29 cellular contexts compared by ENCODE assay signal in the genomic region with DNA sequence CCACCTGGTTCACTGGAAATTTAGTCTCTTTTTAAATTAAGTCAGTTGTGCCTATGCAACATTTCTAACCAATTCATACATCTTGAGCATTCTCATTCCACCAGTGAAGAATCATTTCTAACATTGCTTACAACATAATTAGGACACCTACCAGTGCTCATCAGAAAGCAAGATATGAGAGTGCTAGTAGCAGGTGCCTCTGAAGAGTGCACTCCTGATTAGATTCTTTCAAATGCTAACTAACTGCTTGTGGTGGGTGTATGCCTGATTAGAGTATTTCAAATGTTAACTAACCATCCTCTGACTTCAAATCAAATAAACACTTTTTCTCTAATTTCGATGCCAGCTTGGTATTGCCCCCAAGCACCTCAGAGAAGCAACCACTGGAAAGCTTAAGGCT.
"Had no signal": no experiment of that assay in that cellular context is flagged by ENCODE, and none has a peak within 500 bp of the region (broad histone marks: within the 10 kb centered on the region; RNA-seq: fewer than 3 reads in every experiment).

No MANE protein-coding gene starts in this region.

- H3K27me3 ChIP-seq: esophagus muscularis mucosa, foreskin keratinocyte, gastroesophageal sphincter, heart left ventricle, hepatocyte, neutrophil, pancreas, right lobe of liver, transverse colon, upper lobe of right lung, uterus had no signal

- H3K27ac Mint-ChIP-seq: naive B cell; natural killer cell treated with Interleukin-12 subunit alpha and Interleukin-12 subunit beta and Interleukin-15 and Interleukin-18, amount 100 ng/mL, for 72 hours; stimulated activated naive B cell treated with anti-CD40 and anti-IgM and Interleukin-4, amounts not matched to agents 10 μg/mL and 1 μg/mL and 100 μg/mL, for 72 hours; stimulated activated naive CD8-positive, alpha-beta T cell treated with anti-CD3 and anti-CD28 coated beads, Interleukin-15, Interleukin-2, amounts not matched to agents 100 ng/mL and 50 ng/mL, for 24 hours had no signal

- H3K4me2 ChIP-seq: hepatocyte had no signal

- ATAC-seq: foreskin keratinocyte; gastroesophageal sphincter; heart left ventricle; left ventricle myocardium superior; mucosa of descending colon; natural killer cell treated with Interleukin-12 subunit alpha and Interleukin-12 subunit beta and Interleukin-15 and Interleukin-18, amount 100 ng/mL, for 72 hours; pancreas; right lobe of liver; stimulated activated naive B cell treated with anti-CD40 and anti-IgM and Interleukin-4, amounts not matched to agents 10 μg/mL and 1 μg/mL and 100 μg/mL, for 72 hours; upper lobe of right lung had no signal

- H3K27ac ChIP-seq: coronary artery, esophagus muscularis mucosa, foreskin keratinocyte, gastroesophageal sphincter, heart left ventricle, hepatocyte, neutrophil, pancreas, right lobe of liver, transverse colon, upper lobe of right lung, uterus had no signal

- H3K4me1 Mint-ChIP-seq: naive B cell; stimulated activated naive B cell treated with anti-CD40 and anti-IgM and Interleukin-4, amounts not matched to agents 10 μg/mL and 1 μg/mL and 100 μg/mL, for 72 hours had no signal

- FAIRE-seq: endothelial cell of umbilical vein, keratinocyte, pancreas, small intestine had no signal

- H3K9me3 Mint-ChIP-seq: mesothelial cell of epicardium; naive B cell; natural killer cell treated with Interleukin-12 subunit alpha and Interleukin-12 subunit beta and Interleukin-15 and Interleukin-18, amount 100 ng/mL, for 72 hours; neural crest cell; stimulated activated naive B cell treated with anti-CD40 and anti-IgM and Interleukin-4, amounts not matched to agents 10 μg/mL and 1 μg/mL and 100 μg/mL, for 72 hours; stimulated activated naive CD8-positive, alpha-beta T cell treated with anti-CD3 and anti-CD28 coated beads, Interleukin-15, Interleukin-2, amounts not matched to agents 100 ng/mL and 50 ng/mL, for 24 hours had no signal

- H3K9me3 ChIP-seq: esophagus muscularis mucosa, gastroesophageal sphincter, heart left ventricle, mucosa of descending colon, neutrophil, pancreas, right lobe of liver, transverse colon, upper lobe of right lung, uterus had no signal

- H2AFZ ChIP-seq: hepatocyte had no signal

- H3K4me3 Mint-ChIP-seq: mesothelial cell of epicardium; naive B cell; natural killer cell treated with Interleukin-12 subunit alpha and Interleukin-12 subunit beta and Interleukin-15 and Interleukin-18, amount 100 ng/mL, for 72 hours; neural crest cell; stimulated activated naive B cell treated with anti-CD40 and anti-IgM and Interleukin-4, amounts not matched to agents 10 μg/mL and 1 μg/mL and 100 μg/mL, for 72 hours; stimulated activated naive CD8-positive, alpha-beta T cell treated with anti-CD3 and anti-CD28 coated beads, Interleukin-15, Interleukin-2, amounts not matched to agents 100 ng/mL and 50 ng/mL, for 24 hours had no signal

- DNase-seq: dermis blood vessel endothelial cell; effector memory CD4-positive, alpha-beta T cell; foreskin keratinocyte; heart left ventricle; left ventricle myocardium superior; mesenchymal stem cell; mucosa of descending colon; naive B cell; pancreas; right lobe of liver; small intestine; stimulated activated CD4-positive, alpha-beta T cell treated with anti-CD3 and anti-CD28 coated beads, Interleukin-15, amount 100 ng/mL, for 24 hours; stimulated activated CD4-positive, alpha-beta T cell treated with anti-CD3 and anti-CD28 coated beads, Interleukin-2, amount 100 ng/mL, for 48 hours; stimulated activated naive B cell treated with anti-CD40 and anti-IgM and Interleukin-4, amounts not matched to agents 10 μg/mL and 1 μg/mL and 100 μg/mL, for 72 hours; transverse colon; upper lobe of right lung; uterus had no signal

- H3K4me1 ChIP-seq: gastroesophageal sphincter, right lobe of liver, transverse colon, upper lobe of right lung, uterus had no signal

- H3K4me3 ChIP-seq: coronary artery, esophagus muscularis mucosa, gastroesophageal sphincter, heart left ventricle, hepatocyte, lung, mucosa of descending colon, pancreas, right lobe of liver, transverse colon, upper lobe of right lung, uterus had no signal

- H3K36me3 Mint-ChIP-seq: mesothelial cell of epicardium; naive B cell; natural killer cell treated with Interleukin-12 subunit alpha and Interleukin-12 subunit beta and Interleukin-15 and Interleukin-18, amount 100 ng/mL, for 72 hours; stimulated activated naive B cell treated with anti-CD40 and anti-IgM and Interleukin-4, amounts not matched to agents 10 μg/mL and 1 μg/mL and 100 μg/mL, for 72 hours had no signal

- H3K36me3 ChIP-seq: esophagus muscularis mucosa, gastroesophageal sphincter, heart left ventricle, neutrophil, pancreas, right lobe of liver, transverse colon, upper lobe of right lung, uterus had no signal

- H3K79me2 ChIP-seq: hepatocyte had no signal
